ENCODE assay signal across 2 cellular contexts in the genomic region with DNA sequence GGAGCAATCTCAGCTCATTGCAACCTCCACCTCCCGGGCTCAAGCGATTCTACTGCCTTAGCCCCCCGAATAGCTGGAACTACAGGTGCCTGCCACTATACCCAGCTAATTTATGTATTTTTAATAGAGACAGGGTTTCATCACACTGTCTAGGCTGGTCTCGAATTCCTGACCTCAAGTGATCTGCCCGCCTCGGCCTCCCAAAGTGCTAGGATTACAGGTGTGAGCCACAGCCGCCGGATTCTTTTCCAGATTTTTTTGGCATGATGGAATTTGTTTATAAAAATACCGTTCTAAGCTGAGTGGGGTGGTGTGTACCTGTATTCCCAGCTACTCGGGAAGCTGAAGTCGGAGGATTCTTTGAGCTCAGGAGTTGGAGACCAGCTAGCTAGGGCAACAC.
TF ChIP-seq lines count a peak whose summit lies in the region.

No MANE protein-coding gene starts in this region.

TF ChIP-seq in HEK293, 187 proteins besides CTCF, POLR2A, EP300 and RAD21:
- TF ChIP-seq OSR2 (tag by site-specific recombination; IDR thresholded peaks at IDR 0.05) (no peak), ZNF596 (tag by site-specific recombination; IDR thresholded peaks at IDR 0.05) (no peak), ZNF335 (tag by site-specific recombination; conservative IDR thresholded peaks at IDR 0.05) (0 out of 2 replicates have a peak, but pooled peaks have one; percentile 13), ZNF174 (tag by site-specific recombination; IDR thresholded peaks at IDR 0.05) (no peak), GFI1B (tag by site-specific recombination; IDR thresholded peaks at IDR 0.05) (no peak), GLIS1 (tag by site-specific recombination; IDR thresholded peaks at IDR 0.05) (peak; percentile 58), ZNF366 (tag by site-specific recombination; conservative IDR thresholded peaks at IDR 0.05) (no peak)
- TF ChIP-seq, protein P1, sequence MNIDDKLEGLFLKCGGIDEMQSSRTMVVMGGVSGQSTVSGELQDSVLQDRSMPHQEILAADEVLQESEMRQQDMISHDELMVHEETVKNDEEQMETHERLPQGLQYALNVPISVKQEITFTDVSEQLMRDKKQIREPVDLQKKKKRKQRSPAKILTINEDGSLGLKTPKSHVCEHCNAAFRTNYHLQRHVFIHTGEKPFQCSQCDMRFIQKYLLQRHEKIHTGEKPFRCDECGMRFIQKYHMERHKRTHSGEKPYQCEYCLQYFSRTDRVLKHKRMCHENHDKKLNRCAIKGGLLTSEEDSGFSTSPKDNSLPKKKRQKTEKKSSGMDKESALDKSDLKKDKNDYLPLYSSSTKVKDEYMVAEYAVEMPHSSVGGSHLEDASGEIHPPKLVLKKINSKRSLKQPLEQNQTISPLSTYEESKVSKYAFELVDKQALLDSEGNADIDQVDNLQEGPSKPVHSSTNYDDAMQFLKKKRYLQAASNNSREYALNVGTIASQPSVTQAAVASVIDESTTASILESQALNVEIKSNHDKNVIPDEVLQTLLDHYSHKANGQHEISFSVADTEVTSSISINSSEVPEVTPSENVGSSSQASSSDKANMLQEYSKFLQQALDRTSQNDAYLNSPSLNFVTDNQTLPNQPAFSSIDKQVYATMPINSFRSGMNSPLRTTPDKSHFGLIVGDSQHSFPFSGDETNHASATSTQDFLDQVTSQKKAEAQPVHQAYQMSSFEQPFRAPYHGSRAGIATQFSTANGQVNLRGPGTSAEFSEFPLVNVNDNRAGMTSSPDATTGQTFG (tag by site-specific recombination; IDR thresholded peaks at IDR 0.05; ENCODE audit: borderline replicate concordance) = no peak
TF ChIP-seq in HEK293: peak in this region for 2.

TF ChIP-seq in H1, 55 proteins besides CTCF, POLR2A, EP300 and RAD21:
- TF ChIP-seq GABPA (IDR thresholded peaks at IDR 0.05; ENCODE audit: borderline replicate concordance, insufficient read depth, low read length) (no peak), RBBP5 (IDR thresholded peaks at IDR 0.05; ENCODE audit: borderline replicate concordance, low read depth, low read length) (no peak), SP4 (IDR thresholded peaks at IDR 0.05; ENCODE audit: low read length) (no peak), GTF2F1 (IDR thresholded peaks at IDR 0.05; ENCODE audit: borderline replicate concordance, low read depth, low read length) (no peak), CBX5 (IDR thresholded peaks at IDR 0.05; ENCODE audit: low read depth, low read length) (no peak), TAF7 (optimal IDR thresholded peaks at IDR 0.05; ENCODE audit: borderline replicate concordance, low read depth, low read length) (no peak), KDM4A (IDR thresholded peaks at IDR 0.05; ENCODE audit: low read depth, low read length, severe bottlenecking) (no peak), JUN (IDR thresholded peaks at IDR 0.05; ENCODE audit: low read depth, low read length) (no peak), SP1 (IDR thresholded peaks at IDR 0.05; ENCODE audit: low read depth, low read length) (no peak)
- TF ChIP-seq, protein P2, sequence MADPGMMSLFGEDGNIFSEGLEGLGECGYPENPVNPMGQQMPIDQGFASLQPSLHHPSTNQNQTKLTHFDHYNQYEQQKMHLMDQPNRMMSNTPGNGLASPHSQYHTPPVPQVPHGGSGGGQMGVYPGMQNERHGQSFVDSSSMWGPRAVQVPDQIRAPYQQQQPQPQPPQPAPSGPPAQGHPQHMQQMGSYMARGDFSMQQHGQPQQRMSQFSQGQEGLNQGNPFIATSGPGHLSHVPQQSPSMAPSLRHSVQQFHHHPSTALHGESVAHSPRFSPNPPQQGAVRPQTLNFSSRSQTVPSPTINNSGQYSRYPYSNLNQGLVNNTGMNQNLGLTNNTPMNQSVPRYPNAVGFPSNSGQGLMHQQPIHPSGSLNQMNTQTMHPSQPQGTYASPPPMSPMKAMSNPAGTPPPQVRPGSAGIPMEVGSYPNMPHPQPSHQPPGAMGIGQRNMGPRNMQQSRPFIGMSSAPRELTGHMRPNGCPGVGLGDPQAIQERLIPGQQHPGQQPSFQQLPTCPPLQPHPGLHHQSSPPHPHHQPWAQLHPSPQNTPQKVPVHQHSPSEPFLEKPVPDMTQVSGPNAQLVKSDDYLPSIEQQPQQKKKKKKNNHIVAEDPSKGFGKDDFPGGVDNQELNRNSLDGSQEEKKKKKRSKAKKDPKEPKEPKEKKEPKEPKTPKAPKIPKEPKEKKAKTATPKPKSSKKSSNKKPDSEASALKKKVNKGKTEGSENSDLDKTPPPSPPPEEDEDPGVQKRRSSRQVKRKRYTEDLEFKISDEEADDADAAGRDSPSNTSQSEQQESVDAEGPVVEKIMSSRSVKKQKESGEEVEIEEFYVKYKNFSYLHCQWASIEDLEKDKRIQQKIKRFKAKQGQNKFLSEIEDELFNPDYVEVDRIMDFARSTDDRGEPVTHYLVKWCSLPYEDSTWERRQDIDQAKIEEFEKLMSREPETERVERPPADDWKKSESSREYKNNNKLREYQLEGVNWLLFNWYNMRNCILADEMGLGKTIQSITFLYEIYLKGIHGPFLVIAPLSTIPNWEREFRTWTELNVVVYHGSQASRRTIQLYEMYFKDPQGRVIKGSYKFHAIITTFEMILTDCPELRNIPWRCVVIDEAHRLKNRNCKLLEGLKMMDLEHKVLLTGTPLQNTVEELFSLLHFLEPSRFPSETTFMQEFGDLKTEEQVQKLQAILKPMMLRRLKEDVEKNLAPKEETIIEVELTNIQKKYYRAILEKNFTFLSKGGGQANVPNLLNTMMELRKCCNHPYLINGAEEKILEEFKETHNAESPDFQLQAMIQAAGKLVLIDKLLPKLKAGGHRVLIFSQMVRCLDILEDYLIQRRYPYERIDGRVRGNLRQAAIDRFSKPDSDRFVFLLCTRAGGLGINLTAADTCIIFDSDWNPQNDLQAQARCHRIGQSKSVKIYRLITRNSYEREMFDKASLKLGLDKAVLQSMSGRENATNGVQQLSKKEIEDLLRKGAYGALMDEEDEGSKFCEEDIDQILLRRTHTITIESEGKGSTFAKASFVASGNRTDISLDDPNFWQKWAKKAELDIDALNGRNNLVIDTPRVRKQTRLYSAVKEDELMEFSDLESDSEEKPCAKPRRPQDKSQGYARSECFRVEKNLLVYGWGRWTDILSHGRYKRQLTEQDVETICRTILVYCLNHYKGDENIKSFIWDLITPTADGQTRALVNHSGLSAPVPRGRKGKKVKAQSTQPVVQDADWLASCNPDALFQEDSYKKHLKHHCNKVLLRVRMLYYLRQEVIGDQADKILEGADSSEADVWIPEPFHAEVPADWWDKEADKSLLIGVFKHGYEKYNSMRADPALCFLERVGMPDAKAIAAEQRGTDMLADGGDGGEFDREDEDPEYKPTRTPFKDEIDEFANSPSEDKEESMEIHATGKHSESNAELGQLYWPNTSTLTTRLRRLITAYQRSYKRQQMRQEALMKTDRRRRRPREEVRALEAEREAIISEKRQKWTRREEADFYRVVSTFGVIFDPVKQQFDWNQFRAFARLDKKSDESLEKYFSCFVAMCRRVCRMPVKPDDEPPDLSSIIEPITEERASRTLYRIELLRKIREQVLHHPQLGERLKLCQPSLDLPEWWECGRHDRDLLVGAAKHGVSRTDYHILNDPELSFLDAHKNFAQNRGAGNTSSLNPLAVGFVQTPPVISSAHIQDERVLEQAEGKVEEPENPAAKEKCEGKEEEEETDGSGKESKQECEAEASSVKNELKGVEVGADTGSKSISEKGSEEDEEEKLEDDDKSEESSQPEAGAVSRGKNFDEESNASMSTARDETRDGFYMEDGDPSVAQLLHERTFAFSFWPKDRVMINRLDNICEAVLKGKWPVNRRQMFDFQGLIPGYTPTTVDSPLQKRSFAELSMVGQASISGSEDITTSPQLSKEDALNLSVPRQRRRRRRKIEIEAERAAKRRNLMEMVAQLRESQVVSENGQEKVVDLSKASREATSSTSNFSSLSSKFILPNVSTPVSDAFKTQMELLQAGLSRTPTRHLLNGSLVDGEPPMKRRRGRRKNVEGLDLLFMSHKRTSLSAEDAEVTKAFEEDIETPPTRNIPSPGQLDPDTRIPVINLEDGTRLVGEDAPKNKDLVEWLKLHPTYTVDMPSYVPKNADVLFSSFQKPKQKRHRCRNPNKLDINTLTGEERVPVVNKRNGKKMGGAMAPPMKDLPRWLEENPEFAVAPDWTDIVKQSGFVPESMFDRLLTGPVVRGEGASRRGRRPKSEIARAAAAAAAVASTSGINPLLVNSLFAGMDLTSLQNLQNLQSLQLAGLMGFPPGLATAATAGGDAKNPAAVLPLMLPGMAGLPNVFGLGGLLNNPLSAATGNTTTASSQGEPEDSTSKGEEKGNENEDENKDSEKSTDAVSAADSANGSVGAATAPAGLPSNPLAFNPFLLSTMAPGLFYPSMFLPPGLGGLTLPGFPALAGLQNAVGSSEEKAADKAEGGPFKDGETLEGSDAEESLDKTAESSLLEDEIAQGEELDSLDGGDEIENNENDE (IDR thresholded peaks at IDR 0.05; ENCODE audit: insufficient replicate concordance, low read length) = no peak
